In genomic region chr11:45332486-45332934, GRCh38 we compare ENCODE assay signal across 1 cellular context.
TF ChIP-seq lines count a peak whose summit lies in the region.

No MANE protein-coding gene starts in this region.

TF ChIP-seq in K562, 482 proteins besides CTCF, POLR2A, EP300 and RAD21 (continued from another document):
- TF ChIP-seq GMEB1 (CRISPR knock-in tag; IDR thresholded peaks at IDR 0.05) (no peak), KLF13 (tag; IDR thresholded peaks at IDR 0.05; ENCODE audit: borderline replicate concordance, low read depth) (no peak), STAG1 (CRISPR knock-in tag; IDR thresholded peaks at IDR 0.05; ENCODE audit: borderline replicate concordance) (0 out of 2 replicates have a peak, but pooled peaks have one; percentile 19), ZNF165 (CRISPR knock-in tag; IDR thresholded peaks at IDR 0.05; ENCODE audit: borderline replicate concordance) (no peak), JUND (IDR thresholded peaks at IDR 0.05; ENCODE audit: borderline replicate concordance, low read depth, low read length) (no peak), JUND (tag; IDR thresholded peaks at IDR 0.05; ENCODE audit: borderline replicate concordance, low read depth, low read length) (no peak), NEUROD1 (IDR thresholded peaks at IDR 0.05; ENCODE audit: borderline replicate concordance, low read depth, low read length, partially characterized antibody) (no peak), POLR3A (IDR thresholded peaks at IDR 0.05; ENCODE audit: borderline replicate concordance, extremely low read depth, insufficient read depth, insufficient read length) (no peak), ZNF280A (IDR thresholded peaks at IDR 0.05; ENCODE audit: low read depth, partially characterized antibody) (no peak), THRA (IDR thresholded peaks at IDR 0.05) (no peak), L3MBTL2 (IDR thresholded peaks at IDR 0.05) (no peak), RBM14 (IDR thresholded peaks at IDR 0.05; ENCODE audit: borderline replicate concordance, insufficient read depth, low read depth, low read length) (no peak), ZNF766 (CRISPR knock-in tag; conservative IDR thresholded peaks at IDR 0.05) (no peak), CREB1 (IDR thresholded peaks at IDR 0.05) (no peak), CREB1 (CRISPR knock-in tag; IDR thresholded peaks at IDR 0.05) (no peak), BMI1 (IDR thresholded peaks at IDR 0.05; ENCODE audit: low read length) (no peak), THAP12 (CRISPR knock-in tag; IDR thresholded peaks at IDR 0.05) (no peak), RUNX1 (IDR thresholded peaks at IDR 0.05; ENCODE audit: low read depth) (no peak), RBM25 (IDR thresholded peaks at IDR 0.05; ENCODE audit: low read depth, low read length, severe bottlenecking) (peak; percentile 37)
- TF ChIP-seq, protein P1, sequence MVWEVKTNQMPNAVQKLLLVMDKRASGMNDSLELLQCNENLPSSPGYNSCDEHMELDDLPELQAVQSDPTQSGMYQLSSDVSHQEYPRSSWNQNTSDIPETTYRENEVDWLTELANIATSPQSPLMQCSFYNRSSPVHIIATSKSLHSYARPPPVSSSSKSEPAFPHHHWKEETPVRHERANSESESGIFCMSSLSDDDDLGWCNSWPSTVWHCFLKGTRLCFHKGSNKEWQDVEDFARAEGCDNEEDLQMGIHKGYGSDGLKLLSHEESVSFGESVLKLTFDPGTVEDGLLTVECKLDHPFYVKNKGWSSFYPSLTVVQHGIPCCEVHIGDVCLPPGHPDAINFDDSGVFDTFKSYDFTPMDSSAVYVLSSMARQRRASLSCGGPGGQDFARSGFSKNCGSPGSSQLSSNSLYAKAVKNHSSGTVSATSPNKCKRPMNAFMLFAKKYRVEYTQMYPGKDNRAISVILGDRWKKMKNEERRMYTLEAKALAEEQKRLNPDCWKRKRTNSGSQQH (CRISPR knock-in tag; IDR thresholded peaks at IDR 0.05), result no peak
- TF ChIP-seq, protein P2, sequence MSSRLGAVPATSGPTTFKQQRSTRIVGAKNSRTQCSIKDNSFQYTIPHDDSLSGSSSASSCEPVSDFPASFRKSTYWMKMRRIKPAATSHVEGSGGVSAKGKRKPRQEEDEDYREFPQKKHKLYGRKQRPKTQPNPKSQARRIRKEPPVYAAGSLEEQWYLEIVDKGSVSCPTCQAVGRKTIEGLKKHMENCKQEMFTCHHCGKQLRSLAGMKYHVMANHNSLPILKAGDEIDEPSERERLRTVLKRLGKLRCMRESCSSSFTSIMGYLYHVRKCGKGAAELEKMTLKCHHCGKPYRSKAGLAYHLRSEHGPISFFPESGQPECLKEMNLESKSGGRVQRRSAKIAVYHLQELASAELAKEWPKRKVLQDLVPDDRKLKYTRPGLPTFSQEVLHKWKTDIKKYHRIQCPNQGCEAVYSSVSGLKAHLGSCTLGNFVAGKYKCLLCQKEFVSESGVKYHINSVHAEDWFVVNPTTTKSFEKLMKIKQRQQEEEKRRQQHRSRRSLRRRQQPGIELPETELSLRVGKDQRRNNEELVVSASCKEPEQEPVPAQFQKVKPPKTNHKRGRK (tag; IDR thresholded peaks at IDR 0.05), result no peak
TF ChIP-seq in K562: peak in this region for 3.
